8 cellular contexts compared by ENCODE assay signal in the genomic region with DNA sequence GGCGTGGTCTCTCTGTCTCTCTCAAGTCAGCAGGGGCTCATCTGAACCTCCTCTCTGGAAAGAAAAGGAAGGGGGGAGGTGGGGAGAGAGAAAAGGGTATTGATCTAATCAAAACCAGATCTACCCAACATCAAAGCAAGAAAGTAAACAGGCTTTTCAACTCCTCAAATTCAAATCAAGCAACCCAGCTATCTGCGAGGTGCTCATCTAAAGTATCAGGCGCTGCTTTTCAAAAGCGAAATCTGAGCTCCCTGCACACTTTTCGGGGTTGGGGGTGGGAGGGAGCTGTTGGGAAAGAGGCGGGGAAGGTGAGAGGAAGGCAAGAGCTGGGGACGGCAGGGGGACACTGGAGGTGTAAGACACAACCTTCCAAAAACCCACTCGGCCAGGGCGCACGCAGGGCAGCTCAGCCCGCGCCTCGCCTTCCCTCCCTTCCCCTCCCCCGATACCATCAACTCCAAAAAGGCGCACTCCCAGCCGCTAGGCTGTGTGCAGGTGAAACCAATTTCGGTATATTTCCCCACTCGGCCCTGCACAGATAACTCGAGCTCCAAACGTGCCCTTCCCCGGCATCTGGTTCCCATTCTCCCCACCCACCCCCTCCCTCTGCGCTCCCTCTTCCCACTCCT. TPM values are rescaled to one million over a fixed set of nuclear protein-coding genes. Genes with fewer than 3 reads are reported as not detected.
DNase-seq lines count a peak whose midpoint lies in the region; ATAC-seq, FAIRE-seq and TF ChIP-seq lines count a peak whose summit lies in the region.

No MANE protein-coding gene starts in this region.

- peaks cover 22% of the 10 kb centered on the region for H3K4me1 ChIP-seq in cardiac muscle cell (ENCODE audit: low read depth)
- H3K4me1 ChIP-seq in adipocyte (ENCODE audit: control insufficient read depth, insufficient read depth, low read length) = peaks cover 18% of the 10 kb centered on the region
- H3K4me1 ChIP-seq in mononuclear cell (ENCODE audit: insufficient read depth, low read length) = peaks cover 31% of the 10 kb centered on the region
- peaks cover 10% of the 10 kb centered on the region for H3K4me1 ChIP-seq in upper lobe of right lung
- peaks cover 10% of the 10 kb centered on the region for H3K4me1 ChIP-seq in mammary epithelial cell (ENCODE audit: insufficient read depth, low read length)

- dilution Hi-C loops in mammary epithelial cell (cut with HindIII; ENCODE audit: low sequenced_read_pairs) = no loop called here

- H3K4me2 ChIP-seq in mammary epithelial cell (ENCODE audit: insufficient read depth, low read depth, low read length) = no peak overlapping the region

- peak overlapping the region; percentile 96 for H3K9ac ChIP-seq in adipocyte (ENCODE audit: low read length)
- H3K9ac ChIP-seq in mammary epithelial cell (ENCODE audit: insufficient read depth, low read length) = no peak overlapping the region

- intact Hi-C loops in Right ventricle myocardium superior (cut with DNase I) (no loop called here), upper lobe of right lung (cut with DNase I) (loop anchor here (10.0 kb wide), 2 partner anchors 94 to 274 kb away; no protein-coding TSS in a partner anchor), mammary epithelial cell (cut with micrococcal nuclease) (loop anchor here (5.0 kb wide), 1 partner anchor 609 kb away; no protein-coding TSS in a partner anchor)

- H4K20me1 ChIP-seq in mammary epithelial cell (ENCODE audit: insufficient read depth, low read length) = no peaks in the 10 kb centered on the region

- H2AFZ ChIP-seq in mammary epithelial cell (ENCODE audit: low read depth, low read length) = no peak overlapping the region

- H3K27ac ChIP-seq in cardiac muscle cell = peak overlapping the region; percentile 96
- H3K27ac ChIP-seq in upper lobe of right lung = no peak overlapping the region
- H3K27ac ChIP-seq in mammary epithelial cell (ENCODE audit: insufficient read depth, low read depth, low read length) = no peak overlapping the region

- ATAC-seq in Right ventricle myocardium superior (ENCODE audit: poor library complexity) (no peak), upper lobe of right lung (no peak), GM19035 (IDR thresholded peaks at IDR 0.05; ENCODE audit: unreplicated experiment) (no peak)

- no peaks in the 10 kb centered on the region for H3K9me3 ChIP-seq in cardiac muscle cell (ENCODE audit: low read depth)
- H3K9me3 ChIP-seq in adipocyte (ENCODE audit: control insufficient read depth, low read length) = no peaks in the 10 kb centered on the region
- H3K9me3 ChIP-seq in mononuclear cell (ENCODE audit: low read depth, low read length) = no peaks in the 10 kb centered on the region
- no peaks in the 10 kb centered on the region for H3K9me3 ChIP-seq in upper lobe of right lung
- no peaks in the 10 kb centered on the region for H3K9me3 ChIP-seq in mammary epithelial cell (replicated peaks; ENCODE audit: insufficient read depth, low read length)

- H3K4me3 ChIP-seq in cardiac muscle cell (peak overlapping the region; percentile 100), adipocyte (ENCODE audit: low read length) (peak overlapping the region; percentile 94), mononuclear cell (ENCODE audit: low read length) (peak overlapping the region; percentile 43), upper lobe of right lung (no peak overlapping the region), mammary epithelial cell (replicated peaks in 1 of 3; ENCODE audit: insufficient read depth in 1 of 3, low read depth in 2 of 3, low read length in 3 of 3) (no peak overlapping the region)

- in situ Hi-C loops in mammary epithelial cell (cut with MboI; ENCODE audit: low sequenced_read_pairs in 2 of 2) = no loop called here

- DNase-seq in cardiac muscle cell (ENCODE audit: low read depth in 1 of 2, low spot score in 1 of 2) (peak in 1 of 2 donors; percentile 36), Right ventricle myocardium superior (no peak), adipocyte (ENCODE audit: low read depth) (peak; percentile 36), upper lobe of right lung (peak; percentile 70), RCC 7860 (ENCODE audit: low spot score) (no peak), mammary epithelial cell (no peak)

- no peak for FAIRE-seq in RCC 7860 (lab: Jason Lieb, UNC)

- H3K27me3 ChIP-seq in cardiac muscle cell = no peaks in the 10 kb centered on the region
- no peaks in the 10 kb centered on the region for H3K27me3 ChIP-seq in adipocyte (replicated peaks; ENCODE audit: control insufficient read depth, insufficient read depth, low read length)
- H3K27me3 ChIP-seq in mononuclear cell (ENCODE audit: insufficient read depth, low read length) = peaks cover 43% of the 10 kb centered on the region
- no peaks in the 10 kb centered on the region for H3K27me3 ChIP-seq in upper lobe of right lung
- peaks cover 21% of the 10 kb centered on the region for H3K27me3 ChIP-seq in mammary epithelial cell (ENCODE audit: insufficient read depth, low read length)

- 53% methylated on average over 6 of the region's 22 CpGs for WGBS in mammary epithelial cell (ENCODE audit: low coverage, missing lambda C conversion rate)

- TF ChIP-seq CTCF in cardiac muscle cell (IDR thresholded peaks at IDR 0.05; ENCODE audit: low read depth, low read length) = no peak
- no peak for TF ChIP-seq CTCF in upper lobe of right lung (IDR thresholded peaks at IDR 0.05)
- TF ChIP-seq CTCF in mammary epithelial cell (conservative IDR thresholded peaks at IDR 0.05 in 1 of 2, IDR thresholded peaks at IDR 0.05 in 1 of 2; ENCODE audit: extremely low read depth in 1 of 2, insufficient read depth in 1 of 2, low read depth in 1 of 2, low read length in 2 of 2) = no peak

- no peaks in the 10 kb centered on the region for H3K79me2 ChIP-seq in mammary epithelial cell (ENCODE audit: insufficient read depth, low read length)

- CTCF ChIA-PET in mammary epithelial cell (lab: Charles Lee; ENCODE audit: low non-redundant PET) = interaction anchor here (1.0 kb wide), 1 partner anchor 327 kb away, joined by 4 read pairs; no protein-coding TSS in a partner anchor

- no TSS peak for BruUV-seq in mammary epithelial cell (replicated peaks; lab: Mats Ljungman, UMichigan)

- H3K36me3 ChIP-seq in cardiac muscle cell (no peaks in the 10 kb centered on the region), adipocyte (ENCODE audit: control insufficient read depth, insufficient read depth, low read length, severe bottlenecking) (peaks cover 10% of the 10 kb centered on the region), upper lobe of right lung (no peaks in the 10 kb centered on the region), mammary epithelial cell (ENCODE audit: insufficient read depth, low read length) (no peaks in the 10 kb centered on the region)

RNA-seq across cellular contexts. Expression of a gene that starts 2.7 kb away (rescaled TPM):
- total RNA-seq in cardiac muscle cell (35.4 and 51.1 TPM in 2 replicates), Right ventricle myocardium superior (20.7 TPM), mononuclear cell (28.5 TPM), upper lobe of right lung (63.6 TPM), mammary epithelial cell (under 1 TPM; 0.14 to 0.67 TPM)
- polyA plus RNA-seq in cardiac muscle cell (15.0 and 22.3 TPM in 2 replicates), mammary epithelial cell (0.01 TPM)
- polyA minus RNA-seq in mammary epithelial cell = not detected

Comparison
In these comparisons a context has a peak if more than half of its experiments do, and no peak if none do; other contexts are left out.
1. DNase-seq: peak in adipocyte (single experiment) and upper lobe of right lung (single experiment); none in Right ventricle myocardium superior (single experiment), RCC 7860 (single experiment) and mammary epithelial cell (single experiment).
2. H3K4me3 ChIP-seq: peak in cardiac muscle cell (single experiment), adipocyte (single experiment) and mononuclear cell (single experiment); none in upper lobe of right lung (single experiment) and mammary epithelial cell (0 of 3).
3. RNA of a gene that starts 2.7 kb away (total RNA-seq): 63.6 TPM in upper lobe of right lung (single experiment), 35.4 to 51.1 TPM in cardiac muscle cell, 28.5 TPM in mononuclear cell (single experiment) and 20.7 TPM in Right ventricle myocardium superior (single experiment); 0.14 to 0.67 TPM in mammary epithelial cell; every median in the first group is over 10 times any median in the second.